12 cellular contexts compared by ENCODE assay signal in genomic region chr15:39625856-39626255, GRCh38. TPM values are rescaled to one million over a fixed set of nuclear protein-coding genes. Genes with fewer than 3 reads are reported as not detected.
A peak's percentile ranks its signal among the peaks of the same experiment; 100 is the strongest.
DNase-seq lines count a peak whose midpoint lies in the region; ATAC-seq and TF ChIP-seq lines count a peak whose summit lies in the region.
"Had no signal": no experiment of that assay in that cellular context is flagged by ENCODE, and none has a peak within 500 bp of the region (broad histone marks: within the 10 kb centered on the region; RNA-seq: fewer than 3 reads in every experiment).

No MANE protein-coding gene starts in this region.

- H3K27ac ChIP-seq in gastrocnemius medialis: peak overlapping the region; percentile 57 to 81 (median 74)
- H3K27ac ChIP-seq: testis had no signal

- no peaks in the 10 kb centered on the region for H3K9me3 ChIP-seq in gastrocnemius medialis
- H3K9me3 ChIP-seq: A549, testis had no signal

- in situ Hi-C loops in gastrocnemius medialis (cut with MboI; ENCODE audit: low sequenced_read_pairs in 4 of 4): no loop called here

- peaks cover 25% of the 10 kb centered on the region for H3K36me3 Mint-ChIP-seq in activated CD4-positive, alpha-beta T cell treated with anti-CD3 and anti-CD28 coated beads, Interleukin-2, amount 10 ng/mL, durations not matched to agents 24 days and 14 days (ENCODE audit: low read depth)
- H3K36me3 Mint-ChIP-seq in activated CD8-positive, alpha-beta T cell treated with anti-CD3 and anti-CD28 coated beads for 36 hours (ENCODE audit: low read depth): peaks cover 4% of the 10 kb centered on the region

- ATAC-seq in activated CD8-positive, alpha-beta T cell treated with anti-CD3 and anti-CD28 coated beads for 36 hours: no peak
- peak in 1 of 2 donors; percentile 20 for ATAC-seq in gastrocnemius medialis
- ATAC-seq: A549 had no signal

- TF ChIP-seq CTCF in activated CD8-positive, alpha-beta T cell treated with anti-CD3 and anti-CD28 coated beads for 36 hours (IDR thresholded peaks at IDR 0.05): no peak
- no peak for TF ChIP-seq CTCF in gastrocnemius medialis (IDR thresholded peaks at IDR 0.05 in 4 of 5, conservative IDR thresholded peaks at IDR 0.05 in 1 of 5)

- H3K4me3 ChIP-seq in gastrocnemius medialis: no peak overlapping the region
- H3K4me3 ChIP-seq: A549, testis had no signal

- POLR2A ChIA-PET in activated CD8-positive, alpha-beta T cell treated with anti-CD3 and anti-CD28 coated beads for 36 hours (lab: Charles Lee): no interaction called here

- H3K4me3 Mint-ChIP-seq in activated CD4-positive, alpha-beta T cell treated with anti-CD3 and anti-CD28 coated beads, Interleukin-2, amount 10 ng/mL, durations not matched to agents 24 days and 14 days: peak overlapping the region; percentile 22
- H3K4me3 Mint-ChIP-seq in activated CD8-positive, alpha-beta T cell treated with anti-CD3 and anti-CD28 coated beads for 36 hours: no peak overlapping the region

- peak overlapping the region; percentile 99 for H3K27ac Mint-ChIP-seq in activated CD4-positive, alpha-beta T cell treated with anti-CD3 and anti-CD28 coated beads, Interleukin-2, amount 10 ng/mL, durations not matched to agents 24 days and 14 days
- peak overlapping the region; percentile 96 for H3K27ac Mint-ChIP-seq in activated CD8-positive, alpha-beta T cell treated with anti-CD3 and anti-CD28 coated beads for 36 hours

- DNase-seq in activated CD4-positive, alpha-beta T cell treated with anti-CD3 and anti-CD28 coated beads, Interleukin-2, amount 10 ng/mL, durations not matched to agents 24 days and 14 days: no peak
- DNase-seq in activated CD4-positive, alpha-beta T cell treated with anti-CD3 and anti-CD28 coated beads for 1 hour: no peak
- no peak for DNase-seq in activated CD8-positive, alpha-beta T cell treated with anti-CD3 and anti-CD28 coated beads for 36 hours
- DNase-seq in fibroblast of peridontal ligament (ENCODE audit: extremely low read depth) (peak; percentile 38), gastrocnemius medialis (no peak), epidermal melanocyte (ENCODE audit: insufficient read length, low spot score) (no peak), NCI-H446 treated with DMSO at 0.1 percent for 48 hours (lab: John Stamatoyannopoulos, UW) (no peak), GM03348 (ENCODE audit: low spot score) (no peak)
- DNase-seq: activated naive CD4-positive, alpha-beta T cell treated with anti-CD3 and anti-CD28 coated beads, Interleukin-2, amount 50 U/mL, for 16 hours; DMS79; testis had no signal

- H3K27me3 ChIP-seq in gastrocnemius medialis: no peaks in the 10 kb centered on the region
- H3K27me3 ChIP-seq: testis had no signal

- peaks cover 16% of the 10 kb centered on the region for H3K9me3 Mint-ChIP-seq in activated CD4-positive, alpha-beta T cell treated with anti-CD3 and anti-CD28 coated beads, Interleukin-2, amount 10 ng/mL, durations not matched to agents 24 days and 14 days
- H3K9me3 Mint-ChIP-seq in activated CD8-positive, alpha-beta T cell treated with anti-CD3 and anti-CD28 coated beads for 36 hours: no peaks in the 10 kb centered on the region

- H3K36me3 ChIP-seq in gastrocnemius medialis: no peaks in the 10 kb centered on the region

- H3K27me3 Mint-ChIP-seq in activated CD4-positive, alpha-beta T cell treated with anti-CD3 and anti-CD28 coated beads, Interleukin-2, amount 10 ng/mL, durations not matched to agents 24 days and 14 days: no peaks in the 10 kb centered on the region
- no peaks in the 10 kb centered on the region for H3K27me3 Mint-ChIP-seq in activated CD8-positive, alpha-beta T cell treated with anti-CD3 and anti-CD28 coated beads for 36 hours

- peaks cover 85% of the 10 kb centered on the region for H3K4me1 Mint-ChIP-seq in activated CD4-positive, alpha-beta T cell treated with anti-CD3 and anti-CD28 coated beads, Interleukin-2, amount 10 ng/mL, durations not matched to agents 24 days and 14 days
- H3K4me1 Mint-ChIP-seq in activated CD8-positive, alpha-beta T cell treated with anti-CD3 and anti-CD28 coated beads for 36 hours (ENCODE audit: low read depth): peaks cover 82% of the 10 kb centered on the region

- peaks cover 26 to 37% of the 10 kb centered on the region in 2 donors for H3K4me1 ChIP-seq in gastrocnemius medialis

- CTCF ChIA-PET in activated CD8-positive, alpha-beta T cell treated with anti-CD3 and anti-CD28 coated beads for 36 hours (lab: Charles Lee): interaction anchor here (1.0 to 4.6 kb wide), 4 partner anchors 18 to 1014 kb away, joined by 3 to 20 read pairs (median 4); no protein-coding TSS in a partner anchor

- intact Hi-C loops in activated CD4-positive, alpha-beta T cell treated with anti-CD3 and anti-CD28 coated beads, Interleukin-2, amount 10 ng/mL, durations not matched to agents 24 days and 14 days (cut with micrococcal nuclease): loop anchor here (5.0 to 10.0 kb wide), 3 partner anchors 929 to 1071 kb away; no protein-coding TSS in a partner anchor
- intact Hi-C loops in activated CD8-positive, alpha-beta T cell treated with anti-CD3 and anti-CD28 coated beads for 36 hours (cut with micrococcal nuclease): no loop called here
- intact Hi-C loops in gastrocnemius medialis (cut with DNase I; ENCODE audit: low total_unique reads): loop anchor here (5.0 kb wide), 1 partner anchor 56 kb away; no protein-coding TSS in a partner anchor

- TF ChIP-seq POLR2A in gastrocnemius medialis (IDR thresholded peaks at IDR 0.05): no peak

RNA-seq across cellular contexts. Expression of gene THBS1, which starts 45.0 kb away (rescaled TPM):
- 1.9 and 2.8 TPM in 2 replicates for total RNA-seq in activated CD4-positive, alpha-beta T cell treated with anti-CD3 and anti-CD28 coated beads, Interleukin-2, amount 10 ng/mL, durations not matched to agents 24 days and 14 days
- total RNA-seq in activated CD8-positive, alpha-beta T cell treated with anti-CD3 and anti-CD28 coated beads for 36 hours: 1 to 10 TPM in 1 of 2 experiments, under 1 TPM in 1; 0.54 to 1.1 TPM
- 10 to 100 TPM; 10.7 to 99.0 (median 44.6) TPM for total RNA-seq in gastrocnemius medialis
